14 cellular contexts compared by ENCODE assay signal in genomic region chr1:17874665-17875064, GRCh38.
DNase-seq lines count a peak whose midpoint lies in the region; ATAC-seq and TF ChIP-seq lines count a peak whose summit lies in the region.
"Had no signal": no experiment of that assay in that cellular context is flagged by ENCODE, and none has a peak within 500 bp of the region (broad histone marks: within the 10 kb centered on the region; RNA-seq: fewer than 3 reads in every experiment).

No MANE protein-coding gene starts in this region.

- H3K4me3 Mint-ChIP-seq in CD14-positive monocyte = no peak overlapping the region
- H3K4me3 Mint-ChIP-seq: activated CD4-positive, alpha-beta T cell treated with anti-CD3 and anti-CD28 coated beads, Interleukin-2, amount 10 ng/mL, durations not matched to agents 7 days and 5 days; CD4-positive, alpha-beta T cell; effector memory CD8-positive, alpha-beta T cell had no signal

- TF ChIP-seq CTCF in AG04449 (IDR thresholded peaks at IDR 0.05; ENCODE audit: insufficient read depth, low read length, missing control alignments) (no peak), cardiac fibroblast (IDR thresholded peaks at IDR 0.05; ENCODE audit: low read depth, low read length) (no peak), CD14-positive monocyte (IDR thresholded peaks at IDR 0.05) (no peak)

- ATAC-seq in GM19452 (IDR thresholded peaks at IDR 0.05; ENCODE audit: unreplicated experiment) = no peak
- ATAC-seq: effector memory CD8-positive, alpha-beta T cell had no signal

- intact Hi-C loops in CD14-positive monocyte (cut with micrococcal nuclease) = no loop called here

- no peaks in the 10 kb centered on the region for H3K36me3 Mint-ChIP-seq in CD14-positive monocyte

- POLR2A ChIA-PET in AG04449 (lab: Yijun Ruan, JAX) = interaction anchor here (2.8 kb wide), 1 partner anchor 9 kb away, joined by 21 read pairs; no protein-coding TSS in a partner anchor
- POLR2A ChIA-PET in HEK293T (lab: Yijun Ruan, JAX) = no interaction called here

- no peaks in the 10 kb centered on the region for H3K4me1 Mint-ChIP-seq in CD14-positive monocyte
- H3K4me1 Mint-ChIP-seq: activated CD4-positive, alpha-beta T cell treated with anti-CD3 and anti-CD28 coated beads, Interleukin-2, amount 10 ng/mL, durations not matched to agents 7 days and 5 days had no signal

- H3K27me3 Mint-ChIP-seq in CD14-positive monocyte (ENCODE audit: low read depth in 3 of 3) = peaks cover 2 to 4% (median 4%) of the 10 kb centered on the region in 3 donors
- H3K27me3 Mint-ChIP-seq: activated CD4-positive, alpha-beta T cell treated with anti-CD3 and anti-CD28 coated beads, Interleukin-2, amount 10 ng/mL, durations not matched to agents 7 days and 5 days had no signal

- DNase-seq in AG04449 (ENCODE audit: low read depth, low spot score) = peak; percentile 96
- DNase-seq in HS-5 (ENCODE audit: low read depth) = peak; percentile 61
- peak; percentile 81 to 82 for DNase-seq in cardiac fibroblast (ENCODE audit: low read depth in 2 of 2)
- peak; percentile 72 for DNase-seq in kidney tubule cell (ENCODE audit: low spot score)
- DNase-seq in dermis blood vessel endothelial cell = no peak
- no peak for DNase-seq in CD14-positive monocyte (ENCODE audit: low spot score)
- no peak for DNase-seq in HEK293T (ENCODE audit: extremely low spot score)
- DNase-seq: activated CD4-positive, alpha-beta T cell treated with anti-CD3 and anti-CD28 coated beads, Interleukin-2, amount 10 ng/mL, durations not matched to agents 7 days and 5 days; activated naive CD4-positive, alpha-beta T cell treated with Interleukin-2 at 50 U/mL for 16 hours; CD4-positive, alpha-beta T cell; effector memory CD8-positive, alpha-beta T cell; occipital lobe had no signal

- CTCF ChIA-PET in AG04449 (lab: Yijun Ruan, JAX) = interaction anchor here (1.4 to 3.5 kb wide), 3 partner anchors 8 to 35 kb away, joined by 3 to 14 read pairs (median 4); no protein-coding TSS in a partner anchor
- CTCF ChIA-PET in HEK293T (lab: Yijun Ruan, JAX) = no interaction called here

- H3K9me3 Mint-ChIP-seq in CD14-positive monocyte = peaks cover 0 to 10% (median 2%) of the 10 kb centered on the region in 7 donors
- H3K9me3 Mint-ChIP-seq: activated CD4-positive, alpha-beta T cell treated with anti-CD3 and anti-CD28 coated beads, Interleukin-2, amount 10 ng/mL, durations not matched to agents 7 days and 5 days had no signal

- peak overlapping the region; percentile 33 for H3K4me3 ChIP-seq in AG04449 (ENCODE audit: low read depth, low read length)
- no peak overlapping the region for H3K4me3 ChIP-seq in cardiac fibroblast (replicated peaks in 1 of 2; ENCODE audit: low read depth in 2 of 2, low read length in 2 of 2)
- H3K4me3 ChIP-seq: SK-N-MC had no signal

- peak overlapping the region in 1 of 7 donors; percentile 64 for H3K27ac Mint-ChIP-seq in CD14-positive monocyte
- H3K27ac Mint-ChIP-seq: activated CD4-positive, alpha-beta T cell treated with anti-CD3 and anti-CD28 coated beads, Interleukin-2, amount 10 ng/mL, durations not matched to agents 7 days and 5 days; CD4-positive, alpha-beta T cell; effector memory CD8-positive, alpha-beta T cell had no signal

TF ChIP-seq in HEK293T, 16 proteins besides CTCF, POLR2A, EP300 and RAD21:
- no peak for TF ChIP-seq L3MBTL2 (conservative IDR thresholded peaks at IDR 0.05)
- TF ChIP-seq FOXK2 (IDR thresholded peaks at IDR 0.05) = no peak
- no peak for TF ChIP-seq ELF4 (IDR thresholded peaks at IDR 0.05)

Comparison
In these comparisons a context has a peak if more than half of its experiments do, and no peak if none do; other contexts are left out.
1. DNase-seq: peak in AG04449 (single experiment), HS-5 (single experiment), cardiac fibroblast (2 of 2) and kidney tubule cell (single experiment); none in dermis blood vessel endothelial cell (single experiment), CD14-positive monocyte (single experiment) and HEK293T (single experiment).